1 cellular context compared by ENCODE assay signal in genomic region chr19:11507370-11508078, GRCh38.
A peak's percentile ranks its signal among the peaks of the same experiment; 100 is the strongest.
TF ChIP-seq lines count a peak whose summit lies in the region.

No MANE protein-coding gene starts in this region.

TF ChIP-seq in HEK293, 187 proteins besides CTCF, POLR2A, EP300 and RAD21 (continued from another document):
- TF ChIP-seq EGR2 (tag by site-specific recombination; IDR thresholded peaks at IDR 0.05; ENCODE audit: low read depth) (peak; percentile 78), ZSCAN18 (tag by site-specific recombination; IDR thresholded peaks at IDR 0.05) (no peak)
